ENCODE assay signal across 8 cellular contexts in genomic region chr20:58891076-58891685, GRCh38. TPM values are rescaled to one million over a fixed set of nuclear protein-coding genes. Genes with fewer than 3 reads are reported as not detected.
A peak's percentile ranks its signal among the peaks of the same experiment; 100 is the strongest.
DNase-seq lines count a peak whose midpoint lies in the region; FAIRE-seq and TF ChIP-seq lines count a peak whose summit lies in the region.

No MANE protein-coding gene starts in this region.

- H3K79me2 ChIP-seq in keratinocyte (ENCODE audit: control insufficient read depth, insufficient read depth, low read length) = peaks cover 50% of the 10 kb centered on the region

- H3K36me3 ChIP-seq in BLaER1 treated with 17β-estradiol and CSF1 and Interleukin-3, amounts not matched to agents 10 nM and 100 nM = peaks cover 6 to 26% (median 12%) of the 10 kb centered on the region in 11 experiments; a peak in 20 of 22 replicates
- H3K36me3 ChIP-seq in MG63 (peaks cover 13% of the 10 kb centered on the region), breast epithelium (no peaks in the 10 kb centered on the region), keratinocyte (ENCODE audit: control insufficient read depth in 2 of 2, extremely low read depth in 1 of 2, insufficient read depth in 2 of 2, low read length in 2 of 2) (no peaks in the 10 kb centered on the region)

- peak overlapping the region; percentile 66 to 91 (median 80) for H3K4me3 ChIP-seq in BLaER1 treated with 17β-estradiol and CSF1 and Interleukin-3, amounts not matched to agents 10 nM and 100 nM
- H3K4me3 ChIP-seq in MG63 (peak overlapping the region; percentile 90), WI38 (ENCODE audit: low read depth, low read length) (peak overlapping the region; percentile 85), breast epithelium (peak overlapping the region; percentile 81 to 96 (median 92)), keratinocyte (ENCODE audit: control insufficient read depth in 2 of 3, extremely low read depth in 1 of 3, insufficient read depth in 2 of 3, low read depth in 1 of 3, low read length in 3 of 3) (peak overlapping the region; percentile 68 to 85 (median 75))

- H3K9me3 ChIP-seq in BLaER1 treated with 17β-estradiol and CSF1 and Interleukin-3, amounts not matched to agents 10 nM and 100 nM (replicated peaks in 1 of 11) = peaks cover 0 to 11% (median 1%) of the 10 kb centered on the region in 11 experiments; a peak in 11 of 22 replicates
- H3K9me3 ChIP-seq in MG63 (no peaks in the 10 kb centered on the region), breast epithelium (no peaks in the 10 kb centered on the region), keratinocyte (ENCODE audit: control insufficient read depth, low read depth, low read length) (no peaks in the 10 kb centered on the region)

- H3K4me1 ChIP-seq in BLaER1 treated with 17β-estradiol and CSF1 and Interleukin-3, amounts not matched to agents 10 nM and 100 nM = peaks cover 39 to 65% (median 50%) of the 10 kb centered on the region in 10 experiments
- H3K4me1 ChIP-seq in breast epithelium (peaks cover 13 to 28% of the 10 kb centered on the region in 2 donors), keratinocyte (ENCODE audit: control insufficient read depth, extremely low read depth, insufficient read depth, low read length) (peaks cover 25% of the 10 kb centered on the region)

- peaks cover 34 to 53% (median 46%) of the 10 kb centered on the region in 11 experiments for H4K20me1 ChIP-seq in BLaER1 treated with 17β-estradiol and CSF1 and Interleukin-3, amounts not matched to agents 10 nM and 100 nM
- peaks cover 13% of the 10 kb centered on the region for H4K20me1 ChIP-seq in keratinocyte (ENCODE audit: control insufficient read depth, extremely low read depth, insufficient read depth, low read length)

- FAIRE-seq in keratinocyte (lab: Jason Lieb, UNC) = no peak

- peak overlapping the region; percentile 87 for H2AFZ ChIP-seq in keratinocyte (ENCODE audit: control insufficient read depth, low read length)

- TF ChIP-seq POLR2A in breast epithelium (IDR thresholded peaks at IDR 0.05) = no peak

- dilution Hi-C loops in keratinocyte (cut with MboI; ENCODE audit: extremely low pct_ligation_motif_present, low sequenced_read_pairs) = no loop called here

- H3K9me1 ChIP-seq in keratinocyte (ENCODE audit: control insufficient read depth, extremely low read depth, insufficient read depth, low read length) = no peaks in the 10 kb centered on the region

- TF ChIP-seq CTCF in GM20000 (IDR thresholded peaks at IDR 0.05; ENCODE audit: extremely low read depth, missing control alignments) (no peak), WI38 (IDR thresholded peaks at IDR 0.05; ENCODE audit: low read depth, low read length) (no peak), breast epithelium (IDR thresholded peaks at IDR 0.05) (no peak), keratinocyte (optimal IDR thresholded peaks at IDR 0.05 in 1 of 3, IDR thresholded peaks at IDR 0.05 in 1 of 3, conservative IDR thresholded peaks at IDR 0.05 in 1 of 3; ENCODE audit: extremely low read depth in 1 of 3, insufficient read depth in 2 of 3, low read length in 3 of 3) (no peak)

- H3K9ac ChIP-seq in BLaER1 treated with 17β-estradiol and CSF1 and Interleukin-3, amounts not matched to agents 10 nM and 100 nM = peak overlapping the region; percentile 88 to 99 (median 96)
- H3K9ac ChIP-seq in keratinocyte (ENCODE audit: control insufficient read depth, extremely low read depth, insufficient read depth, low read length) = peak overlapping the region; percentile 82

- intact Hi-C loops in breast epithelium (cut with DNase I; ENCODE audit: low total_unique reads) = loop anchor here (10.0 kb wide), 1 partner anchor 94 kb away; the partner anchor contains the start of gene NELFCD

- H3K27me3 ChIP-seq in BLaER1 treated with 17β-estradiol and CSF1 and Interleukin-3, amounts not matched to agents 10 nM and 100 nM = no peaks in the 10 kb centered on the region
- H3K27me3 ChIP-seq in MG63 (no peaks in the 10 kb centered on the region), breast epithelium (no peaks in the 10 kb centered on the region), keratinocyte (ENCODE audit: control insufficient read depth, extremely low read depth, insufficient read depth, low read length) (no peaks in the 10 kb centered on the region)

- H3K4me2 ChIP-seq in BLaER1 treated with 17β-estradiol and CSF1 and Interleukin-3, amounts not matched to agents 10 nM and 100 nM = peak overlapping the region; percentile 74 to 97 (median 86); a peak in 18 of 22 replicates
- peak overlapping the region; percentile 77 for H3K4me2 ChIP-seq in keratinocyte (ENCODE audit: control insufficient read depth, extremely low read depth, insufficient read depth, low read depth, low read length)

- DNase-seq in GM20000 (ENCODE audit: low spot score) = peak; percentile 91
- DNase-seq in MG63 = peak; percentile 82
- DNase-seq in breast epithelium (ENCODE audit: low spot score in 2 of 2) = peak; percentile 70 to 79
- no peak for DNase-seq in keratinocyte (ENCODE audit: low read depth, low spot score)
- DNase-seq in stimulated activated CD4-positive, alpha-beta T cell treated with anti-CD3 and anti-CD28 coated beads, Interleukin-15, amount 100 ng/mL, for 24 hours = peak; percentile 80
- no peak for DNase-seq in KG1 (lab: John Stamatoyannopoulos, UW)

- peak overlapping the region; percentile 86 to 98 (median 95) for H3K27ac ChIP-seq in BLaER1 treated with 17β-estradiol and CSF1 and Interleukin-3, amounts not matched to agents 10 nM and 100 nM
- H3K27ac ChIP-seq in breast epithelium = peak overlapping the region; percentile 99 to 100
- H3K27ac ChIP-seq in keratinocyte (ENCODE audit: control insufficient read depth, insufficient read depth, low read length) = peak overlapping the region; percentile 49

RNA-seq across cellular contexts. Expression of gene GNAS, which starts 38.7 kb away (rescaled TPM):
- total RNA-seq in MG63 (2014; rRNA removed; shearing (Covaris generic); ENCODE audit: low replicate concordance) = 494 and 560 TPM in 2 replicates
- 100 to 1,000 TPM; 448 to 714 (median 570) TPM for total RNA-seq in breast epithelium
- polyA plus RNA-seq in keratinocyte = 521 to 1,373 TPM (median 560 TPM) in 3 replicates
- 345 TPM for polyA plus RNA-seq in keratinocyte (2011; ENCODE audit: low read depth)
- polyA plus RNA-seq in keratinocyte (2011; cell fraction: cytosol; rRNA removed) = 1,324 and 1,529 TPM in 2 replicates
- 473 and 571 TPM in 2 replicates for polyA plus RNA-seq in keratinocyte (2011; cell fraction: nucleus; rRNA removed)
- polyA plus RNA-seq in keratinocyte (2012; ENCODE audit: low replicate concordance) = 763 and 836 TPM in 2 replicates
- polyA minus RNA-seq in keratinocyte = 1,008 to 2,459 TPM (median 1,365 TPM) in 3 replicates
- 759 TPM for polyA minus RNA-seq in keratinocyte (2011; cell fraction: cytosol; rRNA and poly(A)+ RNA removed)
- polyA minus RNA-seq in keratinocyte (2011; cell fraction: nucleus; rRNA and poly(A)+ RNA removed) = 166 and 235 TPM in 2 replicates

RNA-seq across cellular contexts. Expression of gene GNAS-AS1, which starts 40.5 kb away (rescaled TPM):
- 1.1 and 1.7 TPM in 2 replicates for total RNA-seq in MG63 (2014; rRNA removed; shearing (Covaris generic); ENCODE audit: low replicate concordance)
- total RNA-seq in breast epithelium = 1 to 10 TPM in 1 of 3 donors, under 1 TPM in 2; 0.48 to 1.5 (median 0.98) TPM
- 0.25 to 0.37 TPM (median 0.31 TPM) in 3 replicates for polyA plus RNA-seq in keratinocyte
- 0.89 TPM for polyA plus RNA-seq in keratinocyte (2011; ENCODE audit: low read depth)
- 0.25 and 0.27 TPM in 2 replicates for polyA plus RNA-seq in keratinocyte (2011; cell fraction: cytosol; rRNA removed)
- 0.24 and 0.32 TPM in 2 replicates for polyA plus RNA-seq in keratinocyte (2011; cell fraction: nucleus; rRNA removed)
- 0.16 TPM in 1 of 2 replicates, not detected in the other for polyA plus RNA-seq in keratinocyte (2012; ENCODE audit: low replicate concordance)
- polyA minus RNA-seq in keratinocyte = 0.13 to 0.40 TPM in 2 of 3 replicates, not detected in the other
- polyA minus RNA-seq in keratinocyte (2011; cell fraction: cytosol; rRNA and poly(A)+ RNA removed) = not detected
- 0.32 and 0.62 TPM in 2 replicates for polyA minus RNA-seq in keratinocyte (2011; cell fraction: nucleus; rRNA and poly(A)+ RNA removed)

Comparison
In these comparisons a context has a peak if more than half of its experiments do, and no peak if none do; other contexts are left out.
1. H3K27ac ChIP-seq: peak in every context shown above with its lines; median percentile 100 in breast epithelium; 95 in BLaER1 treated with 17β-estradiol and CSF1 and Interleukin-3, amounts not matched to agents 10 nM and 100 nM; 49 in keratinocyte.
2. DNase-seq: peak in GM20000 (single experiment), MG63 (single experiment), breast epithelium (2 of 2) and stimulated activated CD4-positive, alpha-beta T cell treated with anti-CD3 and anti-CD28 coated beads, Interleukin-15, amount 100 ng/mL, for 24 hours (single experiment); none in keratinocyte (single experiment) and KG1 (single experiment).
3. Peak in every context shown above with its lines, with median percentiles within 50 percentile points of each other: H3K4me3 ChIP-seq.